ENCODE assay signal across 21 cellular contexts in the genomic region with DNA sequence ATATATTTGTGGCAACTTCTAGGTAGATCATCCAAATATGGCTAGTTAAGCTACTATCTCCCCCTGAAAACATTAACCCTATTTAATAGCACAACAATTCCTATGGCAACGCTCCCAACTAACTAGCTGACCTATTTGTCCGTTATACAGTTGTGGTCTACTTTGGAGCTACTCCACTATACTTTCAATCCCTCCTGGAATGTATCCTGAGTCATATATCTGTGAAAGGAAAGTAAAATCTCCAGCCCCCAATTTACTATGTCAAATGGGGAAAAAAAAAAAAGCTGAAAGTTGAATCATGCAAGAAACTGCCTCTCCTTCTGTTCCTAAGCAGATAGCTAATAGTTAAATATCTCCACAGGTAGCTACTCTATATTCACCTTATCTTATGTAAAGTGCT.
A peak's percentile ranks its signal among the peaks of the same experiment; 100 is the strongest.
DNase-seq lines count a peak whose midpoint lies in the region; ATAC-seq and TF ChIP-seq lines count a peak whose summit lies in the region.
"Had no signal": no experiment of that assay in that cellular context is flagged by ENCODE, and none has a peak within 500 bp of the region (broad histone marks: within the 10 kb centered on the region; RNA-seq: fewer than 3 reads in every experiment).

No MANE protein-coding gene starts in this region.

- H3K4me1 Mint-ChIP-seq in CD4-positive, alpha-beta T cell (ENCODE audit: low read depth) = peaks cover 9% of the 10 kb centered on the region
- H3K4me1 Mint-ChIP-seq in CD8-positive, alpha-beta memory T cell = peaks cover 14 to 17% (median 17%) of the 10 kb centered on the region in 3 donors

- in situ Hi-C loops in KBM-7 (cut with MboI; ENCODE audit: low pct_unique_long_range_greater_than_20kb, low sequenced_read_pairs) = no loop called here

- H3K27ac Mint-ChIP-seq in CD4-positive, alpha-beta T cell = no peak overlapping the region
- H3K27ac Mint-ChIP-seq in CD8-positive, alpha-beta memory T cell = no peak overlapping the region
- H3K27ac Mint-ChIP-seq: naive thymus-derived CD4-positive, alpha-beta T cell had no signal

- H3K4me1 ChIP-seq in CD8-positive, alpha-beta memory T cell (ENCODE audit: insufficient read depth, low read length) = peaks cover 12% of the 10 kb centered on the region

- H3K4me3 ChIP-seq in fibroblast of the aortic adventitia (ENCODE audit: low read depth, low read length) = no peak overlapping the region
- no peak overlapping the region for H3K4me3 ChIP-seq in CD8-positive, alpha-beta memory T cell (ENCODE audit: low read length)
- H3K4me3 ChIP-seq: heart left ventricle, tibial nerve had no signal

- no peaks in the 10 kb centered on the region for H3K9me3 ChIP-seq in CD4-positive, alpha-beta T cell (ENCODE audit: control insufficient read depth, low read length)
- H3K9me3 ChIP-seq in CD8-positive, alpha-beta memory T cell (ENCODE audit: low read length) = no peaks in the 10 kb centered on the region
- H3K9me3 ChIP-seq: heart left ventricle, tibial nerve had no signal

- intact Hi-C loops in CD4-positive, alpha-beta T cell (cut with DNase I, micrococcal nuclease) = no loop called here

- H3K36me3 ChIP-seq in CD8-positive, alpha-beta memory T cell (ENCODE audit: insufficient read depth, low read length) = no peaks in the 10 kb centered on the region
- H3K36me3 ChIP-seq: heart left ventricle, tibial nerve had no signal

- no peak overlapping the region for H3K27ac ChIP-seq in CD4-positive, alpha-beta T cell (ENCODE audit: low read depth, low read length)
- H3K27ac ChIP-seq in CD8-positive, alpha-beta memory T cell (ENCODE audit: low read depth, low read length) = no peak overlapping the region
- H3K27ac ChIP-seq: heart left ventricle, tibial nerve had no signal

- no peak for ATAC-seq in CD4-positive, alpha-beta T cell (ENCODE audit: poor library complexity)
- ATAC-seq: HCT116; heart left ventricle; naive thymus-derived CD4-positive, alpha-beta T cell had no signal

- H3K27me3 ChIP-seq in CD4-positive, alpha-beta T cell (ENCODE audit: control insufficient read depth, insufficient read depth, low read length) = no peaks in the 10 kb centered on the region
- no peaks in the 10 kb centered on the region for H3K27me3 ChIP-seq in CD8-positive, alpha-beta memory T cell (ENCODE audit: insufficient read depth, low read length, poor library complexity, severe bottlenecking)
- H3K27me3 ChIP-seq: heart left ventricle, tibial nerve had no signal

- CTCF ChIA-PET in CD4-positive, alpha-beta T cell (lab: Charles Lee) = no interaction called here
- CTCF ChIA-PET in CD8-positive, alpha-beta memory T cell (lab: Charles Lee) = interaction anchor here (0.9 to 1.8 kb wide), 2 partner anchors 21 to 38 kb away, joined by 3 to 4 read pairs; no protein-coding TSS in a partner anchor

- no peaks in the 10 kb centered on the region for H3K36me3 Mint-ChIP-seq in CD4-positive, alpha-beta T cell (ENCODE audit: low read depth)
- H3K36me3 Mint-ChIP-seq in CD8-positive, alpha-beta memory T cell = peaks cover 0 to 5% (median 0%) of the 10 kb centered on the region in 3 donors
- H3K36me3 Mint-ChIP-seq: CD4-positive, alpha-beta memory T cell had no signal

- no peak for TF ChIP-seq CTCF in fibroblast of the aortic adventitia (IDR thresholded peaks at IDR 0.05; ENCODE audit: insufficient read depth, low read length)
- TF ChIP-seq CTCF in CD4-positive, alpha-beta T cell (IDR thresholded peaks at IDR 0.05) = no peak

- no peaks in the 10 kb centered on the region for H3K9me3 Mint-ChIP-seq in CD4-positive, alpha-beta T cell
- no peaks in the 10 kb centered on the region for H3K9me3 Mint-ChIP-seq in CD8-positive, alpha-beta memory T cell
- H3K9me3 Mint-ChIP-seq: brain; CD4-positive, alpha-beta memory T cell had no signal

- DNase-seq in H4 (ENCODE audit: low spot score) (peak; percentile 83), T1000 (lab: John Stamatoyannopoulos, UW) (peak; percentile 11), fibroblast of the aortic adventitia (ENCODE audit: low read depth) (peak; percentile 67), HuH-7 (ENCODE audit: low spot score) (no peak), KBM-7 (no peak)
- no peak for DNase-seq in CD4-positive, alpha-beta T cell
- DNase-seq in CD8-positive, alpha-beta memory T cell = no peak
- DNase-seq: activated CD4-positive, alpha-beta T cell treated with anti-CD3 and anti-CD28 coated beads for 1 hour; CD4-positive, alpha-beta memory T cell; DMS79 treated with DMSO at 0.1 percent for 48 hours; heart left ventricle; mammary epithelial cell; MM.1S; naive thymus-derived CD4-positive, alpha-beta T cell; NCI-H187; NCI-H510A; SHP77; stimulated activated CD4-positive, alpha-beta T cell treated with anti-CD3 and anti-CD28 coated beads, Interleukin-12 subunit alpha, Interleukin-12 subunit beta, amount 100 ng/mL, for 4 hours had no signal

- no peak overlapping the region for H3K4me3 Mint-ChIP-seq in CD4-positive, alpha-beta T cell
- H3K4me3 Mint-ChIP-seq in CD8-positive, alpha-beta memory T cell = no peak overlapping the region
- H3K4me3 Mint-ChIP-seq: brain; CD4-positive, alpha-beta memory T cell; naive thymus-derived CD4-positive, alpha-beta T cell had no signal

- POLR2A ChIA-PET in CD4-positive, alpha-beta T cell (lab: Charles Lee) = interaction anchor here (0.8 kb wide), 1 partner anchor 11 kb away, joined by 5 read pairs; no protein-coding TSS in a partner anchor
- POLR2A ChIA-PET in CD8-positive, alpha-beta memory T cell (lab: Charles Lee) = no interaction called here

- H3K27me3 Mint-ChIP-seq in CD4-positive, alpha-beta T cell = no peaks in the 10 kb centered on the region
- H3K27me3 Mint-ChIP-seq in CD8-positive, alpha-beta memory T cell = peaks cover 0 to 1% of the 10 kb centered on the region in 2 donors
- H3K27me3 Mint-ChIP-seq: brain; CD4-positive, alpha-beta memory T cell had no signal

Comparison
In these comparisons a context has a peak if more than half of its experiments do, and no peak if none do; other contexts are left out.
1. DNase-seq: peak in H4 (single experiment), T1000 (single experiment) and fibroblast of the aortic adventitia (single experiment); none in CD4-positive, alpha-beta T cell (0 of 10), HuH-7 (single experiment), KBM-7 (single experiment) and CD8-positive, alpha-beta memory T cell (0 of 5).